ENCODE assay signal across 9 cellular contexts in genomic region chrX:11770320-11770719, GRCh38. TPM values are rescaled to one million over a fixed set of nuclear protein-coding genes. Genes with fewer than 3 reads are reported as not detected.
DNase-seq lines count a peak whose midpoint lies in the region; ATAC-seq and TF ChIP-seq lines count a peak whose summit lies in the region.
"Had no signal": no experiment of that assay in that cellular context is flagged by ENCODE, and none has a peak within 500 bp of the region (broad histone marks: within the 10 kb centered on the region; RNA-seq: fewer than 3 reads in every experiment).

No MANE protein-coding gene starts in this region.

- CTCF ChIA-PET in naive thymus-derived CD4-positive, alpha-beta T cell (lab: Charles Lee), result interaction anchor here (1.0 to 5.0 kb wide), 2 partner anchors 12 to 239 kb away, joined by 3 to 22 read pairs; partner anchors contain the start of gene MSL3

- H3K4me1 ChIP-seq in naive thymus-derived CD4-positive, alpha-beta T cell (ENCODE audit: control insufficient read depth in 2 of 2, insufficient read depth in 2 of 2, low read length in 2 of 2), result peaks cover 8 to 20% of the 10 kb centered on the region in 2 donors

- DNase-seq in AG09309 (ENCODE audit: low read depth), result no peak
- DNase-seq in NCI-H2227 treated with DMSO at 0.1 percent for 48 hours (lab: John Stamatoyannopoulos, UW), result peak; percentile 56
- peak; percentile 42 to 56 for DNase-seq in activated CD4-positive, alpha-beta T cell treated with anti-CD3 and anti-CD28 coated beads for 4 hours
- DNase-seq in endothelial cell (ENCODE audit: low spot score), result peak; percentile 9
- peak in 7 of 9 donors; percentile 56 to 75 (median 69) for DNase-seq in naive thymus-derived CD4-positive, alpha-beta T cell
- no peak for DNase-seq in NCI-H128 (lab: John Stamatoyannopoulos, UW; ENCODE audit: unreplicated experiment)

- peak; percentile 68 for ATAC-seq in GM18499 (IDR thresholded peaks at IDR 0.05; ENCODE audit: insufficient read depth, unreplicated experiment)
- peak; percentile 76 for ATAC-seq in HG03025 (IDR thresholded peaks at IDR 0.05; ENCODE audit: low FRiP score, unreplicated experiment)
- ATAC-seq in naive thymus-derived CD4-positive, alpha-beta T cell, result peak; percentile 84

- H3K9me3 ChIP-seq in naive thymus-derived CD4-positive, alpha-beta T cell (ENCODE audit: control insufficient read depth in 2 of 3, low read length in 3 of 3), result no peaks in the 10 kb centered on the region

- H3K4me3 Mint-ChIP-seq in endothelial cell (ENCODE audit: unreplicated experiment), result no peak overlapping the region
- H3K4me3 Mint-ChIP-seq in naive thymus-derived CD4-positive, alpha-beta T cell, result peak overlapping the region in 2 of 10 donors; percentile 14 to 25
- H3K4me3 Mint-ChIP-seq: IgD-negative memory B cell had no signal

- no peaks in the 10 kb centered on the region for H3K4me1 Mint-ChIP-seq in endothelial cell (ENCODE audit: unreplicated experiment)
- peaks cover 7 to 53% (median 39%) of the 10 kb centered on the region in 7 donors for H3K4me1 Mint-ChIP-seq in naive thymus-derived CD4-positive, alpha-beta T cell

- no peak overlapping the region for H3K4me3 ChIP-seq in AG09309 (ENCODE audit: control insufficient read depth, low read depth, low read length)
- H3K4me3 ChIP-seq in naive thymus-derived CD4-positive, alpha-beta T cell (ENCODE audit: low read length), result no peak overlapping the region

- TF ChIP-seq CTCF in AG09309 (IDR thresholded peaks at IDR 0.05; ENCODE audit: control insufficient read depth, insufficient read depth, low read depth, low read length, missing control alignments) (peak; percentile 84), endothelial cell (IDR thresholded peaks at IDR 0.05; ENCODE audit: unreplicated experiment) (peak; percentile 63)

- POLR2A ChIA-PET in naive thymus-derived CD4-positive, alpha-beta T cell (lab: Charles Lee), result interaction anchor here (1.0 to 7.4 kb wide), 4 partner anchors 10 to 1964 kb away, joined by 3 to 40 read pairs (median 4); partner anchors contain the start of genes MSL3 and OFD1

- H3K27me3 ChIP-seq in naive thymus-derived CD4-positive, alpha-beta T cell (ENCODE audit: control insufficient read depth in 2 of 2, insufficient read depth in 2 of 2, low read length in 2 of 2), result no peaks in the 10 kb centered on the region

- no peak overlapping the region for H3K27ac Mint-ChIP-seq in endothelial cell (ENCODE audit: unreplicated experiment)
- H3K27ac Mint-ChIP-seq in naive thymus-derived CD4-positive, alpha-beta T cell, result peak overlapping the region; percentile 69 to 96 (median 86)

- peaks cover 9% of the 10 kb centered on the region for H3K36me3 Mint-ChIP-seq in endothelial cell (ENCODE audit: low read depth, unreplicated experiment)
- H3K36me3 Mint-ChIP-seq in naive thymus-derived CD4-positive, alpha-beta T cell, result peaks cover under 1 to 43% (median 19%) of the 10 kb centered on the region in 5 donors

- H3K27me3 Mint-ChIP-seq in endothelial cell (ENCODE audit: unreplicated experiment), result peaks cover 1% of the 10 kb centered on the region
- no peaks in the 10 kb centered on the region for H3K27me3 Mint-ChIP-seq in naive thymus-derived CD4-positive, alpha-beta T cell
- H3K27me3 Mint-ChIP-seq: IgD-negative memory B cell had no signal

- peak overlapping the region; percentile 62 for H3K27ac ChIP-seq in naive thymus-derived CD4-positive, alpha-beta T cell (ENCODE audit: low read depth, low read length)

- intact Hi-C loops in naive thymus-derived CD4-positive, alpha-beta T cell (cut with micrococcal nuclease), result loop anchor here (1.0 to 10.0 kb wide), 8 partner anchors 12 to 1002 kb away; partner anchors contain the start of gene MSL3 (in 2 of the 2)

- no peaks in the 10 kb centered on the region for H3K9me3 Mint-ChIP-seq in endothelial cell (ENCODE audit: unreplicated experiment)
- H3K9me3 Mint-ChIP-seq in naive thymus-derived CD4-positive, alpha-beta T cell, result peaks cover 0 to 2% (median 0%) of the 10 kb centered on the region in 11 donors
- H3K9me3 Mint-ChIP-seq: IgD-negative memory B cell had no signal

- H3K36me3 ChIP-seq in naive thymus-derived CD4-positive, alpha-beta T cell (ENCODE audit: control insufficient read depth in 2 of 3, insufficient read depth in 3 of 3, low read length in 3 of 3), result peaks cover 0 to 37% (median 4%) of the 10 kb centered on the region in 3 experiments

RNA-seq across cellular contexts. Expression of gene MSL3, which starts 12.3 kb away (rescaled TPM):
- 55.0 TPM for total RNA-seq in endothelial cell (ENCODE audit: unreplicated experiment)
- total RNA-seq in naive thymus-derived CD4-positive, alpha-beta T cell, result 100 to 1,000 TPM in 4 of 5 experiments, 10 to 100 TPM in 1; 66.3 to 164 (median 141) TPM
- polyA plus RNA-seq in naive thymus-derived CD4-positive, alpha-beta T cell, result 100 to 1,000 TPM in 1 of 2 donors, 10 to 100 TPM in 1; 76.2 to 118 TPM

Comparison
In these comparisons a context has a peak if more than half of its experiments do, and no peak if none do; other contexts are left out.
1. DNase-seq: peak in NCI-H2227 treated with DMSO at 0.1 percent for 48 hours (single experiment), activated CD4-positive, alpha-beta T cell treated with anti-CD3 and anti-CD28 coated beads for 4 hours (2 of 2), endothelial cell (single experiment) and naive thymus-derived CD4-positive, alpha-beta T cell (7 of 9); none in AG09309 (single experiment) and NCI-H128 (single experiment).
2. Peak in every context shown above with its lines, with median percentiles within 50 percentile points of each other: ATAC-seq.